ENCODE assay signal across 18 cellular contexts in the genomic region with DNA sequence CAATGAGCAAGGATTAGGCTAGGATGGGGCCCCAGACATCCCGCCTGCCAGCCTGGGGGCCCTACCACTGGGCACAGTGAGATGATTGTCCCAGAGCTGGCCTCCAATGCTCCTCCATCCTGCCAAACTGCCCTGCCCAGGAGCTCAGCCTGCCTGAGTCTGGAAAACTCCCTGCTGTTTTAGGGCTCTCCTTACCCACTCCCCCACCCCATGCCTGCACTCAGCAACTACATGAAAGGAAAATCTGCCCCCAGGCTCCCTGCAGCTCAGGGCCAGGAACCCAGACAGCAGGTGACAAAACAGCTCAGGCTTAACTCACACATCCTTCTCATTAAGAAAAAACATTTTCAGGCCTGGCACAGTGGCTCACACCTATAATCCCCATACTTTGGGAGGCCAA. TPM values are rescaled to one million over a fixed set of nuclear protein-coding genes. Genes with fewer than 3 reads are reported as not detected.
A peak's percentile ranks its signal among the peaks of the same experiment; 100 is the strongest.
DNase-seq lines count a peak whose midpoint lies in the region; ATAC-seq and TF ChIP-seq lines count a peak whose summit lies in the region.
"Had no signal": no experiment of that assay in that cellular context is flagged by ENCODE, and none has a peak within 500 bp of the region (broad histone marks: within the 10 kb centered on the region; RNA-seq: fewer than 3 reads in every experiment).

No MANE protein-coding gene starts in this region.

- peak; percentile 52 for DNase-seq in Ammon's horn (ENCODE audit: low spot score)
- DNase-seq in HCT116 (ENCODE audit: low read depth, low spot score), result peak; percentile 2
- peak; percentile 78 for DNase-seq in NCI-H69 (lab: John Stamatoyannopoulos, UW)
- no peak for DNase-seq in foreskin keratinocyte
- DNase-seq in T-helper 1 cell, result no peak
- DNase-seq in RPMI8226, result no peak
- DNase-seq: activated CD4-positive, alpha-beta T cell treated with anti-CD3 and anti-CD28 coated beads for 36 hours; activated CD8-positive, alpha-beta memory T cell treated with anti-CD3 and anti-CD28 coated beads, Interleukin-2, amount 10 ng/mL, durations not matched to agents 7 days and 5 days; brain microvascular endothelial cell; CD4-positive, CD25-positive, alpha-beta regulatory T cell; H7; heart right ventricle; NCI-H1105 treated with DMSO at 0.1 percent for 48 hours; NCI-H446; tibial artery had no signal

- TF ChIP-seq RAD21 in HCT116 (IDR thresholded peaks at IDR 0.05; ENCODE audit: low read depth), result no peak

- TF ChIP-seq CTCF in HCT116 (IDR thresholded peaks at IDR 0.05 in 2 of 3, conservative IDR thresholded peaks at IDR 0.05 in 1 of 3; ENCODE audit: borderline replicate concordance in 1 of 3, insufficient read depth in 1 of 3, low read depth in 2 of 3, low read length in 2 of 3) (no peak), foreskin keratinocyte (conservative IDR thresholded peaks at IDR 0.05) (no peak)

- POLR2A ChIA-PET in HCT116 (lab: Charles Lee), result no interaction called here

- BruUV-seq in HCT116 (replicated peaks; lab: Mats Ljungman, UMichigan), result no TSS peak

- H3K9ac ChIP-seq in HCT116 (ENCODE audit: low read length), result no peak overlapping the region

- H3K4me2 ChIP-seq in HCT116 (ENCODE audit: low read length), result peak overlapping the region; percentile 24

- H3K4me3 ChIP-seq in HCT116 (replicated peaks in 1 of 2; ENCODE audit: low read depth in 1 of 2, low read length in 2 of 2), result no peak overlapping the region
- H3K4me3 ChIP-seq: heart right ventricle, tibial artery had no signal

- no peak overlapping the region for H2AFZ ChIP-seq in HCT116 (ENCODE audit: low read depth, low read length, poor library complexity, severe bottlenecking)

- H3K9me2 ChIP-seq in HCT116 (ENCODE audit: insufficient read depth), result no peaks in the 10 kb centered on the region

- RAD21 ChIA-PET in HCT116 (lab: Charles Lee; ENCODE audit: low non-redundant PET in 1 of 2, low total read pairs in 2 of 2, uncharacterized antibody in 2 of 2, unreplicated experiment in 2 of 2), result no interaction called here

- no peaks in the 10 kb centered on the region for H3K9me3 ChIP-seq in HCT116 (ENCODE audit: control insufficient read depth in 1 of 2, insufficient read depth in 1 of 2, low read depth in 1 of 2, low read length in 2 of 2)
- H3K9me3 ChIP-seq: heart right ventricle, tibial artery had no signal

- no peaks in the 10 kb centered on the region for H4K20me1 ChIP-seq in HCT116 (ENCODE audit: insufficient read depth)

- peak; percentile 59 for ATAC-seq in HCT116
- ATAC-seq in foreskin keratinocyte, result peak; percentile 17
- ATAC-seq in GM19328 (IDR thresholded peaks at IDR 0.05; ENCODE audit: unreplicated experiment), result no peak
- no peak for ATAC-seq in HG02678 (IDR thresholded peaks at IDR 0.05; ENCODE audit: unreplicated experiment)
- ATAC-seq: activated CD4-positive, alpha-beta T cell treated with anti-CD3 and anti-CD28 coated beads for 36 hours; activated CD8-positive, alpha-beta memory T cell treated with anti-CD3 and anti-CD28 coated beads, Interleukin-2, amount 10 ng/mL, durations not matched to agents 7 days and 5 days; heart right ventricle; left lobe of liver had no signal

- H3K4me1 ChIP-seq in HCT116 (ENCODE audit: control insufficient read depth in 1 of 2, insufficient read depth in 2 of 2, low read length in 2 of 2) (peaks cover 18 to 20% of the 10 kb centered on the region in 2 experiments), foreskin keratinocyte (no peaks in the 10 kb centered on the region)

- no peaks in the 10 kb centered on the region for H3K36me3 ChIP-seq in HCT116 (ENCODE audit: control insufficient read depth in 1 of 2, insufficient read depth in 2 of 2, low read length in 2 of 2)
- H3K36me3 ChIP-seq: brain microvascular endothelial cell, heart right ventricle, tibial artery had no signal

- H3K27ac ChIP-seq in HCT116 (ENCODE audit: low read depth, low read length), result peak overlapping the region; percentile 8
- H3K27ac ChIP-seq in foreskin keratinocyte, result no peak overlapping the region
- H3K27ac ChIP-seq: brain microvascular endothelial cell, heart right ventricle, tibial artery had no signal

- intact Hi-C loops in HCT116 (cut with micrococcal nuclease), result no loop called here

- no peaks in the 10 kb centered on the region for H3K79me2 ChIP-seq in HCT116 (ENCODE audit: insufficient read depth, low read length)

- CTCF ChIA-PET in HCT116 (lab: Charles Lee), result no interaction called here

- TF ChIP-seq POLR2A in HCT116 (IDR thresholded peaks at IDR 0.05; ENCODE audit: borderline replicate concordance, extremely low read depth, insufficient read depth, insufficient read length), result no peak

- H3K27me3 ChIP-seq in HCT116 (ENCODE audit: insufficient read depth, low read length), result no peaks in the 10 kb centered on the region
- H3K27me3 ChIP-seq in foreskin keratinocyte, result peaks cover 9% of the 10 kb centered on the region
- H3K27me3 ChIP-seq: brain microvascular endothelial cell, heart right ventricle, tibial artery had no signal

TF ChIP-seq in HCT116, 20 proteins besides CTCF, POLR2A, EP300 and RAD21:
- TF ChIP-seq SRF (IDR thresholded peaks at IDR 0.05; ENCODE audit: low read depth), result no peak
- peak; percentile 16 for TF ChIP-seq TCF7L2 (IDR thresholded peaks at IDR 0.05; ENCODE audit: borderline replicate concordance, extremely low read depth, insufficient read depth, insufficient read length)
TF ChIP-seq in HCT116: peak in this region for 1.

RNA-seq across cellular contexts. Expression of a gene that starts 15.6 kb away (rescaled TPM):
- total RNA-seq in HCT116 (2021; ENCODE audit: unreplicated experiment) (28.1 TPM), foreskin keratinocyte (7.9 and 9.3 TPM in 2 replicates)
- polyA plus RNA-seq in HCT116 (2012), result 15.0 and 15.2 TPM in 2 replicates
- polyA plus RNA-seq in foreskin keratinocyte, result 2.9 TPM in 2 replicates

Comparison
In these comparisons a context has a peak if more than half of its experiments do, and no peak if none do; other contexts are left out.
1. DNase-seq: peak in Ammon's horn (single experiment), HCT116 (single experiment) and NCI-H69 (single experiment); none in foreskin keratinocyte (0 of 2), T-helper 1 cell (0 of 5) and RPMI8226 (single experiment).
2. ATAC-seq: peak in HCT116 (single experiment) and foreskin keratinocyte (single experiment); none in GM19328 (single experiment) and HG02678 (single experiment).